In genomic region chr2:240234503-240234951, GRCh38 we compare ENCODE assay signal across 14 cellular contexts.
DNase-seq lines count a peak whose midpoint lies in the region; ATAC-seq and TF ChIP-seq lines count a peak whose summit lies in the region.
"Had no signal": no experiment of that assay in that cellular context is flagged by ENCODE, and none has a peak within 500 bp of the region (broad histone marks: within the 10 kb centered on the region; RNA-seq: fewer than 3 reads in every experiment).

No MANE protein-coding gene starts in this region.

- H3K4me1 Mint-ChIP-seq in activated T-cell treated with anti-CD3 and anti-CD28 coated beads, Interleukin-2, amount 50 U/mL, for 4 hours (ENCODE audit: low read depth): peaks cover 7% of the 10 kb centered on the region
- H3K4me1 Mint-ChIP-seq in activated T-cell treated with anti-CD3 and anti-CD28 coated beads, Interleukin-2, amount 50 U/mL, for 24 hours (ENCODE audit: low read depth): peaks cover 2% of the 10 kb centered on the region
- H3K4me1 Mint-ChIP-seq in brain: peaks cover 44% of the 10 kb centered on the region

- H3K27me3 ChIP-seq in spleen (replicated peaks in 1 of 7) (peaks cover 0 to 40% (median 0%) of the 10 kb centered on the region in 7 donors), tibial nerve (no peaks in the 10 kb centered on the region)

- no peak for TF ChIP-seq EP300 in tibial nerve (IDR thresholded peaks at IDR 0.05)

- H3K9me3 ChIP-seq in spleen (peaks cover 0 to 7% (median 4%) of the 10 kb centered on the region in 8 donors), tibial nerve (peaks cover 0 to 6% (median 0%) of the 10 kb centered on the region in 4 donors)

- peaks cover 6 to 37% (median 19%) of the 10 kb centered on the region in 6 donors for H3K4me1 ChIP-seq in spleen
- H3K4me1 ChIP-seq in tibial nerve: peaks cover 0 to 33% (median 6%) of the 10 kb centered on the region in 4 donors

- H3K36me3 ChIP-seq in spleen (no peaks in the 10 kb centered on the region), tibial nerve (no peaks in the 10 kb centered on the region)

- ATAC-seq in activated T-cell treated with anti-CD3 and anti-CD28 coated beads, Interleukin-2, amount 50 U/mL, for 4 hours: no peak
- ATAC-seq in GM21526 (IDR thresholded peaks at IDR 0.05; ENCODE audit: low FRiP score, unreplicated experiment): no peak

- no peak overlapping the region for H3K27ac Mint-ChIP-seq in activated T-cell treated with anti-CD3 and anti-CD28 coated beads, Interleukin-2, amount 50 U/mL, for 24 hours
- peak overlapping the region in 3 of 5 experiments; percentile 18 to 55 (median 52) for H3K27ac Mint-ChIP-seq in brain
- H3K27ac Mint-ChIP-seq: WTC11 had no signal

- peak; percentile 1 for DNase-seq in activated T-cell treated with anti-CD3 and anti-CD28 coated beads, Interleukin-2, amount 50 U/mL, for 4 hours
- no peak for DNase-seq in activated T-cell treated with anti-CD3 and anti-CD28 coated beads, Interleukin-2, amount 50 U/mL, for 24 hours
- DNase-seq in kidney tubule cell (ENCODE audit: low spot score) (peak; percentile 81), spleen (peak; percentile 47), tibial nerve (ENCODE audit: low spot score in 2 of 2) (no peak), D341Med (ENCODE audit: low spot score) (no peak)
- DNase-seq: GDM1, Karpas-422, NCI-H1694, NCI-H510A, SW 1271 had no signal

- H3K4me3 Mint-ChIP-seq in activated T-cell treated with anti-CD3 and anti-CD28 coated beads, Interleukin-2, amount 50 U/mL, for 4 hours: no peak overlapping the region
- no peak overlapping the region for H3K4me3 Mint-ChIP-seq in activated T-cell treated with anti-CD3 and anti-CD28 coated beads, Interleukin-2, amount 50 U/mL, for 24 hours
- no peak overlapping the region for H3K4me3 Mint-ChIP-seq in brain

- H3K27ac ChIP-seq in spleen (no peak overlapping the region), tibial nerve (peak overlapping the region in 2 of 4 donors; percentile 37 to 63)

- TF ChIP-seq POLR2A in spleen (IDR thresholded peaks at IDR 0.05) (no peak), tibial nerve (IDR thresholded peaks at IDR 0.05) (no peak)

- WGBS in spleen, 5 donors: 72 to 86% (median 80%) methylated on average over 3 to 8 of the region's 8 CpGs
- 40 to 71% methylated on average over 8 of the region's 8 CpGs for WGBS in tibial nerve, 2 donors

- peaks cover 22% of the 10 kb centered on the region for H3K27me3 Mint-ChIP-seq in activated T-cell treated with anti-CD3 and anti-CD28 coated beads, Interleukin-2, amount 50 U/mL, for 4 hours (ENCODE audit: low read depth)
- peaks cover 26% of the 10 kb centered on the region for H3K27me3 Mint-ChIP-seq in activated T-cell treated with anti-CD3 and anti-CD28 coated beads, Interleukin-2, amount 50 U/mL, for 24 hours
- no peaks in the 10 kb centered on the region for H3K27me3 Mint-ChIP-seq in brain

- TF ChIP-seq CTCF in brain (conservative IDR thresholded peaks at IDR 0.05) (no peak), spleen (IDR thresholded peaks at IDR 0.05 in 8 of 11, conservative IDR thresholded peaks at IDR 0.05 in 3 of 11) (no peak), tibial nerve (IDR thresholded peaks at IDR 0.05) (no peak)

- H3K4me3 ChIP-seq in spleen (no peak overlapping the region), tibial nerve (no peak overlapping the region)

- no peaks in the 10 kb centered on the region for H3K36me3 Mint-ChIP-seq in activated T-cell treated with anti-CD3 and anti-CD28 coated beads, Interleukin-2, amount 50 U/mL, for 4 hours (ENCODE audit: insufficient read depth)
- H3K36me3 Mint-ChIP-seq in activated T-cell treated with anti-CD3 and anti-CD28 coated beads, Interleukin-2, amount 50 U/mL, for 24 hours (ENCODE audit: low read depth): no peaks in the 10 kb centered on the region
- H3K36me3 Mint-ChIP-seq in brain: no peaks in the 10 kb centered on the region
- H3K36me3 Mint-ChIP-seq: WTC11 had no signal

- peaks cover under 1% of the 10 kb centered on the region for H3K9me3 Mint-ChIP-seq in activated T-cell treated with anti-CD3 and anti-CD28 coated beads, Interleukin-2, amount 50 U/mL, for 4 hours
- H3K9me3 Mint-ChIP-seq in activated T-cell treated with anti-CD3 and anti-CD28 coated beads, Interleukin-2, amount 50 U/mL, for 24 hours: no peaks in the 10 kb centered on the region
- H3K9me3 Mint-ChIP-seq in brain: peaks cover 10 to 20% (median 14%) of the 10 kb centered on the region in 5 experiments

- intact Hi-C loops in spleen (cut with DNase I; ENCODE audit: low total_unique reads): no loop called here

Comparison
In these comparisons a context has a peak if more than half of its experiments do, and no peak if none do; other contexts are left out.
1. DNase-seq: peak in activated T-cell treated with anti-CD3 and anti-CD28 coated beads, Interleukin-2, amount 50 U/mL, for 4 hours (single experiment), kidney tubule cell (single experiment) and spleen (single experiment); none in activated T-cell treated with anti-CD3 and anti-CD28 coated beads, Interleukin-2, amount 50 U/mL, for 24 hours (single experiment), tibial nerve (0 of 2) and D341Med (single experiment).